In the genomic region with DNA sequence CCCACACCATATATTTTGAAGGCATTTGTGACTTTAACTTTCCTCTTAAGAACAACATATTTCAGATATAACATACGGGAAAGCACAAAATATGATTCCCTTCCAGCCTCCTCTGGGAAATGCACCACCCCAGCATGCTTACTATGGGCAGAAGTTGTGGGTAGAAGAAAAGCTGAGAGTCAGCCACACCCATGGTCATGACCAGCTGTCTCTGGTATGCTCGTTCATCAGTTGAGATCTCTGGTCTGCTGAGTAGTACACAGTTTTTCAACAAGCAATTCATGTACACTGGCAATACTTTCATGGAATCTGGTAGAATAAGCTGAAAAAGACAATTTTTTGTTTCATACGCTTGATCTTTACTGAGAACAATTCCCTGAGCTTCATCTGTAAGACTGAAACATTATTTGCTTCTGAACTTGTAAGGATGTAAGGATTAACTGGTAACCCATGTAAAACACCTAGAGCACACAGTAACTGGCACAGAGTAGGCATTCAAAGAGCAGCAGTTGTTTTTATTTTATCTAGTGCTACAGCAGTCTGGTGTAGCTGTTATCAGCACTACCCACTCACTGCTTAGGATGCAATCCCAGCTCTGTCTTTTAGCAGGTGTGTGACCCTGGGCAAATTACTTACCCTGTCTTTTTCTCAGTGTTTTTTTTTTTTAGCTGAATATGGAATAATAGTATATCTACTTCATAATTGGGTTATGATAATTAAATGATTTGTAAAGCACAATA, we compare ENCODE assay signal across 1 cellular context.
TF ChIP-seq lines count a peak whose summit lies in the region.

No MANE protein-coding gene starts in this region.

TF ChIP-seq in GM23338, 12 proteins besides CTCF, POLR2A, EP300 and RAD21 (continued from another document):
- TF ChIP-seq ZNF462 (CRISPR knock-in tag; IDR thresholded peaks at IDR 0.05), result no peak
